Comparison of ENCODE assay signal across 1 cellular context in genomic region chr1:161021168-161021958, GRCh38.
TF ChIP-seq lines count a peak whose summit lies in the region.

No MANE protein-coding gene starts in this region.

TF ChIP-seq in K562, 482 proteins besides CTCF, POLR2A, EP300 and RAD21 (continued from another document and continues in another):
- no peak for TF ChIP-seq RERE (CRISPR knock-in tag; IDR thresholded peaks at IDR 0.05; ENCODE audit: borderline replicate concordance)
- peak; percentile 40 for TF ChIP-seq BRD9 (IDR thresholded peaks at IDR 0.05; ENCODE audit: low read depth, partially characterized antibody)
- peak; percentile 82 for TF ChIP-seq PHF20 (IDR thresholded peaks at IDR 0.05; ENCODE audit: partially characterized antibody)
- peak; percentile 22; the same call in 1 of the 2 replicates for TF ChIP-seq SMARCA4 (IDR thresholded peaks at IDR 0.05)
- peak; percentile 56 for TF ChIP-seq POLR2AphosphoS5 (IDR thresholded peaks at IDR 0.05; ENCODE audit: control insufficient read depth, insufficient read depth, low read depth, low read length)
- TF ChIP-seq SIN3A (IDR thresholded peaks at IDR 0.05; ENCODE audit: borderline replicate concordance in 2 of 2, control insufficient read depth in 1 of 2, low read depth in 2 of 2, low read length in 2 of 2), result 0 out of 4 replicates have a peak, but pooled peaks of 1 of the 2 experiments have one; percentile 41
- peak in 1 of 2 experiments; percentile 46; a peak in 1 of 4 replicates for TF ChIP-seq TEAD1 (CRISPR knock-in tag; IDR thresholded peaks at IDR 0.05)
- TF ChIP-seq ZNF121 (CRISPR knock-in tag; conservative IDR thresholded peaks at IDR 0.05), result peak; percentile 55
- TF ChIP-seq TAF7 (tag; IDR thresholded peaks at IDR 0.05), result peak; percentile 71; the same call in 1 of the 2 replicates
- no peak for TF ChIP-seq MED1 (CRISPR knock-in tag; IDR thresholded peaks at IDR 0.05; ENCODE audit: borderline replicate concordance)
- peak; percentile 90 for TF ChIP-seq CREM (IDR thresholded peaks at IDR 0.05; ENCODE audit: low read depth)
- TF ChIP-seq POLR2B (IDR thresholded peaks at IDR 0.05; ENCODE audit: low read depth, partially characterized antibody), result peak; percentile 79
- peak; percentile 12 to 39; a peak in 1 of 4 replicates for TF ChIP-seq TBL1XR1 (IDR thresholded peaks at IDR 0.05; ENCODE audit: low read length in 2 of 2)
- no peak for TF ChIP-seq TCF15 (CRISPR knock-in tag; IDR thresholded peaks at IDR 0.05)
- TF ChIP-seq MXI1 (IDR thresholded peaks at IDR 0.05; ENCODE audit: low read depth, low read length), result 0 out of 2 replicates have a peak, but pooled peaks have one; percentile 21
- TF ChIP-seq HMG20B (CRISPR knock-in tag; IDR thresholded peaks at IDR 0.05), result no peak
- peak; percentile 50; the same call in 1 of the 2 replicates for TF ChIP-seq PHB2 (IDR thresholded peaks at IDR 0.05; ENCODE audit: low read depth)
- peak; percentile 92 for TF ChIP-seq SMARCA5 (IDR thresholded peaks at IDR 0.05)
- peak; percentile 41; the same call in 1 of the 2 replicates for TF ChIP-seq MAFK (IDR thresholded peaks at IDR 0.05; ENCODE audit: low read length)
- TF ChIP-seq MGA (IDR thresholded peaks at IDR 0.05), result peak; percentile 65
- TF ChIP-seq C11orf30 (IDR thresholded peaks at IDR 0.05; ENCODE audit: low read depth), result peak; percentile 70
- TF ChIP-seq E2F6 (IDR thresholded peaks at IDR 0.05; ENCODE audit: borderline replicate concordance in 1 of 2, extremely low read depth in 1 of 2, insufficient read depth in 1 of 2, insufficient read length in 1 of 2, low read depth in 1 of 2, low read length in 1 of 2, poor library complexity in 1 of 2, severe bottlenecking in 1 of 2), result peak; percentile 80 to 93
- peak in 1 of 3 experiments; percentile 39 for TF ChIP-seq YY1 (IDR thresholded peaks at IDR 0.05; ENCODE audit: borderline replicate concordance in 1 of 3, control insufficient read depth in 1 of 3, extremely low read depth in 1 of 3, insufficient read depth in 3 of 3, insufficient read length in 1 of 3, insufficient replicate concordance in 2 of 3, low read depth in 1 of 3, low read length in 2 of 3)
- TF ChIP-seq RCOR1 (IDR thresholded peaks at IDR 0.05; ENCODE audit: borderline replicate concordance in 1 of 2, low read depth in 2 of 2, low read length in 2 of 2), result peak in 1 of 2 experiments; percentile 26; a peak in 1 of 4 replicates
- TF ChIP-seq SPI1 (IDR thresholded peaks at IDR 0.05; ENCODE audit: borderline replicate concordance, low read depth, low read length), result peak; percentile 80
- TF ChIP-seq ZNF589 (CRISPR knock-in tag; IDR thresholded peaks at IDR 0.05; ENCODE audit: low read depth), result 0 out of 2 replicates have a peak, but pooled peaks have one; percentile 23
- TF ChIP-seq GABPA (tag; conservative IDR thresholded peaks at IDR 0.05; ENCODE audit: low read depth), result peak; percentile 38; the same call in 1 of the 2 replicates
- no peak for TF ChIP-seq USF2 (CRISPR knock-in tag; IDR thresholded peaks at IDR 0.05)
- no peak for TF ChIP-seq HNRNPLL (IDR thresholded peaks at IDR 0.05; ENCODE audit: low read depth, low read length, poor library complexity, severe bottlenecking)
- peak; percentile 95 for TF ChIP-seq NFYB (IDR thresholded peaks at IDR 0.05; ENCODE audit: extremely low read depth, insufficient read length)
- TF ChIP-seq PBX2 (CRISPR knock-in tag; IDR thresholded peaks at IDR 0.05; ENCODE audit: low read depth), result peak; percentile 56
- TF ChIP-seq PBX2 (tag; conservative IDR thresholded peaks at IDR 0.05; ENCODE audit: low read depth), result peak; percentile 62
- peak; percentile 71 for TF ChIP-seq SP2 (IDR thresholded peaks at IDR 0.05; ENCODE audit: extremely low read depth, low read depth, low read length, poor library complexity, severe bottlenecking)
- no peak for TF ChIP-seq NELFE (IDR thresholded peaks at IDR 0.05; ENCODE audit: insufficient read depth, insufficient read length)
- TF ChIP-seq BCL6 (CRISPR knock-in tag; IDR thresholded peaks at IDR 0.05), result no peak
- TF ChIP-seq PML (IDR thresholded peaks at IDR 0.05; ENCODE audit: low read length), result peak; percentile 70
- peak; percentile 62; the same call in 1 of the 2 replicates for TF ChIP-seq RFX5 (IDR thresholded peaks at IDR 0.05; ENCODE audit: low read depth, low read length)
- TF ChIP-seq RBFOX2 (IDR thresholded peaks at IDR 0.05; ENCODE audit: low read depth, low read length), result peak; percentile 65
- no peak for TF ChIP-seq ZNF507 (tag; conservative IDR thresholded peaks at IDR 0.05)
